In genomic region chr4:127589153-127589552, GRCh38 we compare ENCODE assay signal across 2 cellular contexts.
A peak's percentile ranks its signal among the peaks of the same experiment; 100 is the strongest.
TF ChIP-seq lines count a peak whose summit lies in the region.

No MANE protein-coding gene starts in this region.

TF ChIP-seq in K562, 482 proteins besides CTCF, POLR2A, EP300 and RAD21:
- TF ChIP-seq NRF1 (conservative IDR thresholded peaks at IDR 0.05 in 1 of 2, IDR thresholded peaks at IDR 0.05 in 1 of 2) (peak in 1 of 2 experiments; percentile 26; a peak in 1 of 4 replicates), FOXK2 (conservative IDR thresholded peaks at IDR 0.05 in 1 of 2, IDR thresholded peaks at IDR 0.05 in 1 of 2; ENCODE audit: low read depth in 2 of 2) (peak in 1 of 2 experiments; percentile 71; a peak in 2 of 4 replicates)
- TF ChIP-seq, protein P1, sequence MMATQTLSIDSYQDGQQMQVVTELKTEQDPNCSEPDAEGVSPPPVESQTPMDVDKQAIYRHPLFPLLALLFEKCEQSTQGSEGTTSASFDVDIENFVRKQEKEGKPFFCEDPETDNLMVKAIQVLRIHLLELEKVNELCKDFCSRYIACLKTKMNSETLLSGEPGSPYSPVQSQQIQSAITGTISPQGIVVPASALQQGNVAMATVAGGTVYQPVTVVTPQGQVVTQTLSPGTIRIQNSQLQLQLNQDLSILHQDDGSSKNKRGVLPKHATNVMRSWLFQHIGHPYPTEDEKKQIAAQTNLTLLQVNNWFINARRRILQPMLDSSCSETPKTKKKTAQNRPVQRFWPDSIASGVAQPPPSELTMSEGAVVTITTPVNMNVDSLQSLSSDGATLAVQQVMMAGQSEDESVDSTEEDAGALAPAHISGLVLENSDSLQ (IDR thresholded peaks at IDR 0.05), result peak; percentile 54; the same call in 1 of the 2 replicates

TF ChIP-seq in HepG2, 621 proteins besides CTCF, POLR2A, EP300 and RAD21:
- TF ChIP-seq, protein P2, sequence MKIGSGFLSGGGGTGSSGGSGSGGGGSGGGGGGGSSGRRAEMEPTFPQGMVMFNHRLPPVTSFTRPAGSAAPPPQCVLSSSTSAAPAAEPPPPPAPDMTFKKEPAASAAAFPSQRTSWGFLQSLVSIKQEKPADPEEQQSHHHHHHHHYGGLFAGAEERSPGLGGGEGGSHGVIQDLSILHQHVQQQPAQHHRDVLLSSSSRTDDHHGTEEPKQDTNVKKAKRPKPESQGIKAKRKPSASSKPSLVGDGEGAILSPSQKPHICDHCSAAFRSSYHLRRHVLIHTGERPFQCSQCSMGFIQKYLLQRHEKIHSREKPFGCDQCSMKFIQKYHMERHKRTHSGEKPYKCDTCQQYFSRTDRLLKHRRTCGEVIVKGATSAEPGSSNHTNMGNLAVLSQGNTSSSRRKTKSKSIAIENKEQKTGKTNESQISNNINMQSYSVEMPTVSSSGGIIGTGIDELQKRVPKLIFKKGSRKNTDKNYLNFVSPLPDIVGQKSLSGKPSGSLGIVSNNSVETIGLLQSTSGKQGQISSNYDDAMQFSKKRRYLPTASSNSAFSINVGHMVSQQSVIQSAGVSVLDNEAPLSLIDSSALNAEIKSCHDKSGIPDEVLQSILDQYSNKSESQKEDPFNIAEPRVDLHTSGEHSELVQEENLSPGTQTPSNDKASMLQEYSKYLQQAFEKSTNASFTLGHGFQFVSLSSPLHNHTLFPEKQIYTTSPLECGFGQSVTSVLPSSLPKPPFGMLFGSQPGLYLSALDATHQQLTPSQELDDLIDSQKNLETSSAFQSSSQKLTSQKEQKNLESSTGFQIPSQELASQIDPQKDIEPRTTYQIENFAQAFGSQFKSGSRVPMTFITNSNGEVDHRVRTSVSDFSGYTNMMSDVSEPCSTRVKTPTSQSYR (CRISPR knock-in tag; IDR thresholded peaks at IDR 0.05; ENCODE audit: borderline replicate concordance), result peak; percentile 56; the same call in 1 of the 2 replicates
